In genomic region chr15:82530606-82531379, GRCh38 we compare ENCODE assay signal across 7 cellular contexts. TPM values are rescaled to one million over a fixed set of nuclear protein-coding genes. Genes with fewer than 3 reads are reported as not detected.
DNase-seq lines count a peak whose midpoint lies in the region; ATAC-seq lines count a peak whose summit lies in the region.

No MANE protein-coding gene starts in this region.

- no peak overlapping the region for H3K4ac ChIP-seq in mesendoderm (ENCODE audit: low read depth, low read length)

- H3K27ac ChIP-seq in mesendoderm (ENCODE audit: low read depth, low read length), result no peak overlapping the region

- peak overlapping the region; percentile 26 for H3K9ac ChIP-seq in mesendoderm (ENCODE audit: low read length)

- no peaks in the 10 kb centered on the region for H3K79me2 ChIP-seq in mesendoderm (ENCODE audit: control insufficient read depth, insufficient read depth, low read length)

- no peak overlapping the region for H3K23ac ChIP-seq in mesendoderm (ENCODE audit: low read length)

- H3K4me2 ChIP-seq in mesendoderm (ENCODE audit: low read length), result peak overlapping the region; percentile 0

- WGBS in mesendoderm (ENCODE audit: extremely low coverage, insufficient coverage, low lambda C conversion rate), result no CpG with 5 or more reads among the region's 10 CpGs

- no peaks in the 10 kb centered on the region for H3K27me3 ChIP-seq in mesendoderm (ENCODE audit: insufficient read depth, low read length, poor library complexity)

- ATAC-seq in GM19023 (IDR thresholded peaks at IDR 0.05; ENCODE audit: unreplicated experiment) (peak; percentile 87), HG03175 (IDR thresholded peaks at IDR 0.05; ENCODE audit: unreplicated experiment) (peak; percentile 91)
- ATAC-seq in activated CD4-positive, CD25-positive, alpha-beta regulatory T cell treated with anti-CD3 and anti-CD28 coated beads, Interleukin-2, amount 50 U/mL, for 24 hours, result peak; percentile 78 to 80

- no peak overlapping the region for H4K8ac ChIP-seq in mesendoderm (ENCODE audit: low read depth, low read length)

- peak; percentile 54 to 76 for DNase-seq in dermis microvascular lymphatic vessel endothelial cell (ENCODE audit: low read depth in 2 of 2)
- peak; percentile 87 for DNase-seq in mesendoderm
- DNase-seq in stimulated activated CD8-positive, alpha-beta memory T cell treated with anti-CD3 and anti-CD28 coated beads, Interleukin-7, amount 100 ng/mL, for 4 hours (ENCODE audit: low read depth in 2 of 2), result peak; percentile 47 to 48
- no peak for DNase-seq in COR-L47 (lab: John Stamatoyannopoulos, UW)

- H3K4me1 ChIP-seq in mesendoderm (ENCODE audit: control insufficient read depth, low read depth, low read length), result no peaks in the 10 kb centered on the region

- H2BK15ac ChIP-seq in mesendoderm (replicated peaks; ENCODE audit: low read depth), result no peak overlapping the region

- no peak overlapping the region for H2AK5ac ChIP-seq in mesendoderm (ENCODE audit: low read length)

- no peak overlapping the region for H4K5ac ChIP-seq in mesendoderm (ENCODE audit: low read length)

- H3K79me1 ChIP-seq in mesendoderm (ENCODE audit: low read length), result no peaks in the 10 kb centered on the region

- H2BK5ac ChIP-seq in mesendoderm (ENCODE audit: low read length), result no peak overlapping the region

- H3K36me3 ChIP-seq in mesendoderm (ENCODE audit: control insufficient read depth, insufficient read depth, low read length), result peaks cover 2% of the 10 kb centered on the region

- H3K4me3 ChIP-seq in mesendoderm (ENCODE audit: low read length), result no peak overlapping the region

- H3K56ac ChIP-seq in mesendoderm (ENCODE audit: low read length), result peak overlapping the region; percentile 26

- no peak overlapping the region for H2BK120ac ChIP-seq in mesendoderm (ENCODE audit: low read depth, low read length)

- no peak overlapping the region for H3K18ac ChIP-seq in mesendoderm (ENCODE audit: low read length)

RNA-seq across cellular contexts. Expression of gene RPS17, which starts 9.5 kb away (rescaled TPM):
- total RNA-seq in dermis microvascular lymphatic vessel endothelial cell, result 1,774 and 1,923 TPM in 2 replicates
- 4,887 TPM for polyA plus RNA-seq in mesendoderm (2013, experiment 1 of 2)
- polyA plus RNA-seq in mesendoderm (2013, experiment 2 of 2), result 4,912 TPM
